Comparison of ENCODE assay signal across 1 cellular context in the genomic region with DNA sequence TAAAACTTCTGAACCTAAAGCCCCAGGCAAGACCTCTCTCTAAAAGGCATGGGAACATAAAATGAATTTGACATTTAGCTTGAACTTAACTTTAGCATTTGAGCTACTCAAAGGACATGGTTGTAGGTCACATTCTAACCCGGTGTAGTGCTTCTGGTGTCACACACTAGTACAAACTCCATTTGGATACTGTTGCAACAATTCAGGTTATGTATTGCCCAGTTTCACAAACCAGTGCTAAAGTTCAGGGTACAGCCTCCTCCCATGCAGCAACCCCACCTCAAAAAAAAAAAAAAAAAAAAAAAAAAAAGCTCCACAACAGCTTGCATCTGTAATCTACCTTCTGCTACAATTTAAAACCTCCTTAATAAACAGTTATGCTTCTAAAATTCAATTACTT.
TF ChIP-seq lines count a peak whose summit lies in the region.

No MANE protein-coding gene starts in this region.

TF ChIP-seq in HepG2, 621 proteins besides CTCF, POLR2A, EP300 and RAD21 (continued from another document and continues in another):
- TF ChIP-seq, protein P1, sequence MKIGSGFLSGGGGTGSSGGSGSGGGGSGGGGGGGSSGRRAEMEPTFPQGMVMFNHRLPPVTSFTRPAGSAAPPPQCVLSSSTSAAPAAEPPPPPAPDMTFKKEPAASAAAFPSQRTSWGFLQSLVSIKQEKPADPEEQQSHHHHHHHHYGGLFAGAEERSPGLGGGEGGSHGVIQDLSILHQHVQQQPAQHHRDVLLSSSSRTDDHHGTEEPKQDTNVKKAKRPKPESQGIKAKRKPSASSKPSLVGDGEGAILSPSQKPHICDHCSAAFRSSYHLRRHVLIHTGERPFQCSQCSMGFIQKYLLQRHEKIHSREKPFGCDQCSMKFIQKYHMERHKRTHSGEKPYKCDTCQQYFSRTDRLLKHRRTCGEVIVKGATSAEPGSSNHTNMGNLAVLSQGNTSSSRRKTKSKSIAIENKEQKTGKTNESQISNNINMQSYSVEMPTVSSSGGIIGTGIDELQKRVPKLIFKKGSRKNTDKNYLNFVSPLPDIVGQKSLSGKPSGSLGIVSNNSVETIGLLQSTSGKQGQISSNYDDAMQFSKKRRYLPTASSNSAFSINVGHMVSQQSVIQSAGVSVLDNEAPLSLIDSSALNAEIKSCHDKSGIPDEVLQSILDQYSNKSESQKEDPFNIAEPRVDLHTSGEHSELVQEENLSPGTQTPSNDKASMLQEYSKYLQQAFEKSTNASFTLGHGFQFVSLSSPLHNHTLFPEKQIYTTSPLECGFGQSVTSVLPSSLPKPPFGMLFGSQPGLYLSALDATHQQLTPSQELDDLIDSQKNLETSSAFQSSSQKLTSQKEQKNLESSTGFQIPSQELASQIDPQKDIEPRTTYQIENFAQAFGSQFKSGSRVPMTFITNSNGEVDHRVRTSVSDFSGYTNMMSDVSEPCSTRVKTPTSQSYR (CRISPR knock-in tag; IDR thresholded peaks at IDR 0.05; ENCODE audit: borderline replicate concordance): peak; percentile 65; the same call in 1 of the 2 replicates
- TF ChIP-seq EEA1 (CRISPR knock-in tag; IDR thresholded peaks at IDR 0.05; ENCODE audit: borderline replicate concordance): no peak
- TF ChIP-seq ZNF766 (CRISPR knock-in tag; IDR thresholded peaks at IDR 0.05; ENCODE audit: borderline replicate concordance): no peak
- peak; percentile 64; the same call in 1 of the 2 replicates for TF ChIP-seq NKX3-1 (CRISPR knock-in tag; IDR thresholded peaks at IDR 0.05)
- TF ChIP-seq CBX2 (IDR thresholded peaks at IDR 0.05; ENCODE audit: low read depth, low read length): no peak
- TF ChIP-seq CBX2 (CRISPR knock-in tag; IDR thresholded peaks at IDR 0.05; ENCODE audit: low read depth): no peak
- TF ChIP-seq ZFP37 (CRISPR knock-in tag; IDR thresholded peaks at IDR 0.05; ENCODE audit: borderline replicate concordance): no peak
- no peak for TF ChIP-seq CHD4 (IDR thresholded peaks at IDR 0.05; ENCODE audit: borderline replicate concordance, low read length)
- TF ChIP-seq, protein P2, sequence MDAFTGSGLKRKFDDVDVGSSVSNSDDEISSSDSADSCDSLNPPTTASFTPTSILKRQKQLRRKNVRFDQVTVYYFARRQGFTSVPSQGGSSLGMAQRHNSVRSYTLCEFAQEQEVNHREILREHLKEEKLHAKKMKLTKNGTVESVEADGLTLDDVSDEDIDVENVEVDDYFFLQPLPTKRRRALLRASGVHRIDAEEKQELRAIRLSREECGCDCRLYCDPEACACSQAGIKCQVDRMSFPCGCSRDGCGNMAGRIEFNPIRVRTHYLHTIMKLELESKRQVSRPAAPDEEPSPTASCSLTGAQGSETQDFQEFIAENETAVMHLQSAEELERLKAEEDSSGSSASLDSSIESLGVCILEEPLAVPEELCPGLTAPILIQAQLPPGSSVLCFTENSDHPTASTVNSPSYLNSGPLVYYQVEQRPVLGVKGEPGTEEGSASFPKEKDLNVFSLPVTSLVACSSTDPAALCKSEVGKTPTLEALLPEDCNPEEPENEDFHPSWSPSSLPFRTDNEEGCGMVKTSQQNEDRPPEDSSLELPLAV (CRISPR knock-in tag; conservative IDR thresholded peaks at IDR 0.05; ENCODE audit: low read depth): no peak
- no peak for TF ChIP-seq ZBTB21 (CRISPR knock-in tag; IDR thresholded peaks at IDR 0.05)
- peak; percentile 100 for TF ChIP-seq HNF4G (IDR thresholded peaks at IDR 0.05; ENCODE audit: borderline replicate concordance, low read depth, low read length)
- peak; percentile 90; the same call in 1 of the 2 replicates for TF ChIP-seq HNF4G (CRISPR knock-in tag; IDR thresholded peaks at IDR 0.05; ENCODE audit: borderline replicate concordance, low read depth)
- TF ChIP-seq ZNF556 (CRISPR knock-in tag; IDR thresholded peaks at IDR 0.05; ENCODE audit: borderline replicate concordance): no peak; the same call in 1 of the 2 replicates
- TF ChIP-seq ZFP36L2 (CRISPR knock-in tag; IDR thresholded peaks at IDR 0.05): no peak
- TF ChIP-seq, protein P3, sequence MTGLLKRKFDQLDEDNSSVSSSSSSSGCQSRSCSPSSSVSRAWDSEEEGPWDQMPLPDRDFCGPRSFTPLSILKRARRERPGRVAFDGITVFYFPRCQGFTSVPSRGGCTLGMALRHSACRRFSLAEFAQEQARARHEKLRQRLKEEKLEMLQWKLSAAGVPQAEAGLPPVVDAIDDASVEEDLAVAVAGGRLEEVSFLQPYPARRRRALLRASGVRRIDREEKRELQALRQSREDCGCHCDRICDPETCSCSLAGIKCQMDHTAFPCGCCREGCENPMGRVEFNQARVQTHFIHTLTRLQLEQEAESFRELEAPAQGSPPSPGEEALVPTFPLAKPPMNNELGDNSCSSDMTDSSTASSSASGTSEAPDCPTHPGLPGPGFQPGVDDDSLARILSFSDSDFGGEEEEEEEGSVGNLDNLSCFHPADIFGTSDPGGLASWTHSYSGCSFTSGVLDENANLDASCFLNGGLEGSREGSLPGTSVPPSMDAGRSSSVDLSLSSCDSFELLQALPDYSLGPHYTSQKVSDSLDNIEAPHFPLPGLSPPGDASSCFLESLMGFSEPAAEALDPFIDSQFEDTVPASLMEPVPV (CRISPR knock-in tag; IDR thresholded peaks at IDR 0.05): no peak
- no peak for TF ChIP-seq KDM5B (CRISPR knock-in tag; IDR thresholded peaks at IDR 0.05; ENCODE audit: borderline replicate concordance)
- TF ChIP-seq IKZF4 (CRISPR knock-in tag; IDR thresholded peaks at IDR 0.05; ENCODE audit: borderline replicate concordance, low read depth, not compliant biosample characterization): no peak
- no peak for TF ChIP-seq NFATC3 (CRISPR knock-in tag; IDR thresholded peaks at IDR 0.05)
- peak; percentile 92 for TF ChIP-seq HDAC2 (CRISPR knock-in tag; IDR thresholded peaks at IDR 0.05)
- peak; percentile 98 for TF ChIP-seq CEBPB (IDR thresholded peaks at IDR 0.05; ENCODE audit: borderline replicate concordance, low read depth, low read length)
- TF ChIP-seq ZNF343 (CRISPR knock-in tag; IDR thresholded peaks at IDR 0.05): no peak
- TF ChIP-seq, protein P4, sequence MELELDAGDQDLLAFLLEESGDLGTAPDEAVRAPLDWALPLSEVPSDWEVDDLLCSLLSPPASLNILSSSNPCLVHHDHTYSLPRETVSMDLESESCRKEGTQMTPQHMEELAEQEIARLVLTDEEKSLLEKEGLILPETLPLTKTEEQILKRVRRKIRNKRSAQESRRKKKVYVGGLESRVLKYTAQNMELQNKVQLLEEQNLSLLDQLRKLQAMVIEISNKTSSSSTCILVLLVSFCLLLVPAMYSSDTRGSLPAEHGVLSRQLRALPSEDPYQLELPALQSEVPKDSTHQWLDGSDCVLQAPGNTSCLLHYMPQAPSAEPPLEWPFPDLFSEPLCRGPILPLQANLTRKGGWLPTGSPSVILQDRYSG (CRISPR knock-in tag; IDR thresholded peaks at IDR 0.05): no peak
- TF ChIP-seq ZMYM3 (CRISPR knock-in tag; IDR thresholded peaks at IDR 0.05): peak; percentile 59; the same call in 1 of the 2 replicates
- TF ChIP-seq ZSCAN29 (CRISPR knock-in tag; conservative IDR thresholded peaks at IDR 0.05): peak; percentile 51; the same call in 1 of the 2 replicates
- no peak for TF ChIP-seq ZNF260 (CRISPR knock-in tag; IDR thresholded peaks at IDR 0.05; ENCODE audit: borderline replicate concordance, low read depth)
- no peak for TF ChIP-seq ZSCAN20 (CRISPR knock-in tag; IDR thresholded peaks at IDR 0.05; ENCODE audit: borderline replicate concordance)
- TF ChIP-seq, protein P5, sequence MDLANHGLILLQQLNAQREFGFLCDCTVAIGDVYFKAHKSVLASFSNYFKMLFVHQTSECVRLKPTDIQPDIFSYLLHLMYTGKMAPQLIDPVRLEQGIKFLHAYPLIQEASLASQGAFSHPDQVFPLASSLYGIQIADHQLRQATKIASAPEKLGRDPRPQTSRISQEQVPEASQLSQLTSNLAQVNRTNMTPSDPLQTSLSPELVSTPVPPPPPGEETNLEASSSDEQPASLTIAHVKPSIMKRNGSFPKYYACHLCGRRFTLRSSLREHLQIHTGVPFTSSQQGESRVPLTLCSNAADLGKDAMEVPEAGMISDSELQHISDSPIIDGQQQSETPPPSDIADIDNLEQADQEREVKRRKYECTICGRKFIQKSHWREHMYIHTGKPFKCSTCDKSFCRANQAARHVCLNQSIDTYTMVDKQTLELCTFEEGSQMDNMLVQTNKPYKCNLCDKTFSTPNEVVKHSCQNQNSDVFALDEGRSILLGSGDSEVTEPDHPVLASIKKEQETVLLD (CRISPR knock-in tag; IDR thresholded peaks at IDR 0.05; ENCODE audit: low read depth): no peak
- no peak for TF ChIP-seq HNRNPLL (IDR thresholded peaks at IDR 0.05; ENCODE audit: low read depth, low read length, poor library complexity, severe bottlenecking)
- TF ChIP-seq, protein P6, sequence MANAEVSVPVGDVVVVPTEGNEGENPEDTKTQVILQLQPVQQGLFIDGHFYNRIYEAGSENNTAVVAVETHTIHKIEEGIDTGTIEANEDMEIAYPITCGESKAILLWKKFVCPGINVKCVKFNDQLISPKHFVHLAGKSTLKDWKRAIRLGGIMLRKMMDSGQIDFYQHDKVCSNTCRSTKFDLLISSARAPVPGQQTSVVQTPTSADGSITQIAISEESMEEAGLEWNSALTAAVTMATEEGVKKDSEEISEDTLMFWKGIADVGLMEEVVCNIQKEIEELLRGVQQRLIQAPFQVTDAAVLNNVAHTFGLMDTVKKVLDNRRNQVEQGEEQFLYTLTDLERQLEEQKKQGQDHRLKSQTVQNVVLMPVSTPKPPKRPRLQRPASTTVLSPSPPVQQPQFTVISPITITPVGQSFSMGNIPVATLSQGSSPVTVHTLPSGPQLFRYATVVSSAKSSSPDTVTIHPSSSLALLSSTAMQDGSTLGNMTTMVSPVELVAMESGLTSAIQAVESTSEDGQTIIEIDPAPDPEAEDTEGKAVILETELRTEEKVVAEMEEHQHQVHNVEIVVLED (CRISPR knock-in tag; IDR thresholded peaks at IDR 0.05; ENCODE audit: borderline replicate concordance): peak; percentile 28; the same call in 1 of the 2 replicates
- TF ChIP-seq, protein P7, sequence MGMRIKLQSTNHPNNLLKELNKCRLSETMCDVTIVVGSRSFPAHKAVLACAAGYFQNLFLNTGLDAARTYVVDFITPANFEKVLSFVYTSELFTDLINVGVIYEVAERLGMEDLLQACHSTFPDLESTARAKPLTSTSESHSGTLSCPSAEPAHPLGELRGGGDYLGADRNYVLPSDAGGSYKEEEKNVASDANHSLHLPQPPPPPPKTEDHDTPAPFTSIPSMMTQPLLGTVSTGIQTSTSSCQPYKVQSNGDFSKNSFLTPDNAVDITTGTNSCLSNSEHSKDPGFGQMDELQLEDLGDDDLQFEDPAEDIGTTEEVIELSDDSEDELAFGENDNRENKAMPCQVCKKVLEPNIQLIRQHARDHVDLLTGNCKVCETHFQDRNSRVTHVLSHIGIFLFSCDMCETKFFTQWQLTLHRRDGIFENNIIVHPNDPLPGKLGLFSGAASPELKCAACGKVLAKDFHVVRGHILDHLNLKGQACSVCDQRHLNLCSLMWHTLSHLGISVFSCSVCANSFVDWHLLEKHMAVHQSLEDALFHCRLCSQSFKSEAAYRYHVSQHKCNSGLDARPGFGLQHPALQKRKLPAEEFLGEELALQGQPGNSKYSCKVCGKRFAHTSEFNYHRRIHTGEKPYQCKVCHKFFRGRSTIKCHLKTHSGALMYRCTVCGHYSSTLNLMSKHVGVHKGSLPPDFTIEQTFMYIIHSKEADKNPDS (CRISPR knock-in tag; IDR thresholded peaks at IDR 0.05): no peak
- TF ChIP-seq, protein P8, sequence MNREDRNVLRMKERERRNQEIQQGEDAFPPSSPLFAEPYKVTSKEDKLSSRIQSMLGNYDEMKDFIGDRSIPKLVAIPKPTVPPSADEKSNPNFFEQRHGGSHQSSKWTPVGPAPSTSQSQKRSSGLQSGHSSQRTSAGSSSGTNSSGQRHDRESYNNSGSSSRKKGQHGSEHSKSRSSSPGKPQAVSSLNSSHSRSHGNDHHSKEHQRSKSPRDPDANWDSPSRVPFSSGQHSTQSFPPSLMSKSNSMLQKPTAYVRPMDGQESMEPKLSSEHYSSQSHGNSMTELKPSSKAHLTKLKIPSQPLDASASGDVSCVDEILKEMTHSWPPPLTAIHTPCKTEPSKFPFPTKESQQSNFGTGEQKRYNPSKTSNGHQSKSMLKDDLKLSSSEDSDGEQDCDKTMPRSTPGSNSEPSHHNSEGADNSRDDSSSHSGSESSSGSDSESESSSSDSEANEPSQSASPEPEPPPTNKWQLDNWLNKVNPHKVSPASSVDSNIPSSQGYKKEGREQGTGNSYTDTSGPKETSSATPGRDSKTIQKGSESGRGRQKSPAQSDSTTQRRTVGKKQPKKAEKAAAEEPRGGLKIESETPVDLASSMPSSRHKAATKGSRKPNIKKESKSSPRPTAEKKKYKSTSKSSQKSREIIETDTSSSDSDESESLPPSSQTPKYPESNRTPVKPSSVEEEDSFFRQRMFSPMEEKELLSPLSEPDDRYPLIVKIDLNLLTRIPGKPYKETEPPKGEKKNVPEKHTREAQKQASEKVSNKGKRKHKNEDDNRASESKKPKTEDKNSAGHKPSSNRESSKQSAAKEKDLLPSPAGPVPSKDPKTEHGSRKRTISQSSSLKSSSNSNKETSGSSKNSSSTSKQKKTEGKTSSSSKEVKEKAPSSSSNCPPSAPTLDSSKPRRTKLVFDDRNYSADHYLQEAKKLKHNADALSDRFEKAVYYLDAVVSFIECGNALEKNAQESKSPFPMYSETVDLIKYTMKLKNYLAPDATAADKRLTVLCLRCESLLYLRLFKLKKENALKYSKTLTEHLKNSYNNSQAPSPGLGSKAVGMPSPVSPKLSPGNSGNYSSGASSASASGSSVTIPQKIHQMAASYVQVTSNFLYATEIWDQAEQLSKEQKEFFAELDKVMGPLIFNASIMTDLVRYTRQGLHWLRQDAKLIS (CRISPR knock-in tag; IDR thresholded peaks at IDR 0.05): no peak
- no peak for TF ChIP-seq ZNF335 (CRISPR knock-in tag; IDR thresholded peaks at IDR 0.05)
- peak; percentile 83 for TF ChIP-seq SOX5 (CRISPR knock-in tag; IDR thresholded peaks at IDR 0.05; ENCODE audit: borderline replicate concordance)
- TF ChIP-seq, protein P9, sequence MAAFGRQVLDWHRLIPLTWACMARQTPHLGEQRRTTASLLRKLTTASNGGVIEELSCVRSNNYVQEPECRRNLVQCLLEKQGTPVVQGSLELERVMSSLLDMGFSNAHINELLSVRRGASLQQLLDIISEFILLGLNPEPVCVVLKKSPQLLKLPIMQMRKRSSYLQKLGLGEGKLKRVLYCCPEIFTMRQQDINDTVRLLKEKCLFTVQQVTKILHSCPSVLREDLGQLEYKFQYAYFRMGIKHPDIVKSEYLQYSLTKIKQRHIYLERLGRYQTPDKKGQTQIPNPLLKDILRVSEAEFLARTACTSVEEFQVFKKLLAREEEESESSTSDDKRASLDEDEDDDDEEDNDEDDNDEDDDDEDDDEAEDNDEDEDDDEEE (CRISPR knock-in tag; IDR thresholded peaks at IDR 0.05): no peak
- no peak for TF ChIP-seq MAF1 (CRISPR knock-in tag; IDR thresholded peaks at IDR 0.05; ENCODE audit: borderline replicate concordance)
- TF ChIP-seq BORCS8-MEF2B (CRISPR knock-in tag; IDR thresholded peaks at IDR 0.05): no peak
- no peak for TF ChIP-seq ZNF775 (CRISPR knock-in tag; IDR thresholded peaks at IDR 0.05; ENCODE audit: borderline replicate concordance)
- TF ChIP-seq, protein P10, sequence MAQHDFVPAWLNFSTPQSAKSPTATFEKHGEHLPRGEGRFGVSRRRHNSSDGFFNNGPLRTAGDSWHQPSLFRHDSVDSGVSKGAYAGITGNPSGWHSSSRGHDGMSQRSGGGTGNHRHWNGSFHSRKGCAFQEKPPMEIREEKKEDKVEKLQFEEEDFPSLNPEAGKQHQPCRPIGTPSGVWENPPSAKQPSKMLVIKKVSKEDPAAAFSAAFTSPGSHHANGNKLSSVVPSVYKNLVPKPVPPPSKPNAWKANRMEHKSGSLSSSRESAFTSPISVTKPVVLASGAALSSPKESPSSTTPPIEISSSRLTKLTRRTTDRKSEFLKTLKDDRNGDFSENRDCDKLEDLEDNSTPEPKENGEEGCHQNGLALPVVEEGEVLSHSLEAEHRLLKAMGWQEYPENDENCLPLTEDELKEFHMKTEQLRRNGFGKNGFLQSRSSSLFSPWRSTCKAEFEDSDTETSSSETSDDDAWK (CRISPR knock-in tag; IDR thresholded peaks at IDR 0.05): no peak
- no peak for TF ChIP-seq GATA4 (IDR thresholded peaks at IDR 0.05; ENCODE audit: borderline replicate concordance, low read depth)
- peak; percentile 64; the same call in 1 of the 2 replicates for TF ChIP-seq MIXL1 (CRISPR knock-in tag; IDR thresholded peaks at IDR 0.05)
- no peak for TF ChIP-seq ZNF570 (CRISPR knock-in tag; IDR thresholded peaks at IDR 0.05; ENCODE audit: borderline replicate concordance)
